In genomic region chr6:26412954-26413353, GRCh38 we compare ENCODE assay signal across 1 cellular context.
TF ChIP-seq lines count a peak whose summit lies in the region.

No MANE protein-coding gene starts in this region.

TF ChIP-seq in endothelial cell of umbilical vein, 7 proteins besides CTCF, POLR2A, EP300 and RAD21:
- TF ChIP-seq POLR2AphosphoS5 (IDR thresholded peaks at IDR 0.05; ENCODE audit: insufficient read depth, low read depth, low read length) (peak; percentile 13), FOS (IDR thresholded peaks at IDR 0.05; ENCODE audit: borderline replicate concordance, insufficient read depth, low read length) (no peak), MYC (IDR thresholded peaks at IDR 0.05; ENCODE audit: low read depth, low read length) (no peak), MAX (IDR thresholded peaks at IDR 0.05; ENCODE audit: insufficient read depth, insufficient read length) (no peak), GATA2 (IDR thresholded peaks at IDR 0.05; ENCODE audit: insufficient read depth, insufficient read length, low read depth, low read length) (no peak)
